ENCODE assay signal across 18 cellular contexts in genomic region chr17:50475362-50475761, GRCh38. TPM values are rescaled to one million over a fixed set of nuclear protein-coding genes. Genes with fewer than 3 reads are reported as not detected.
DNase-seq lines count a peak whose midpoint lies in the region; ATAC-seq and TF ChIP-seq lines count a peak whose summit lies in the region.
"Had no signal": no experiment of that assay in that cellular context is flagged by ENCODE, and none has a peak within 500 bp of the region (broad histone marks: within the 10 kb centered on the region; RNA-seq: fewer than 3 reads in every experiment).

No MANE protein-coding gene starts in this region.

- WGBS in right lobe of liver (ENCODE audit: insufficient coverage, low coverage, low lambda C conversion rate, missing lambda C conversion rate) = 54% methylated on average over 4 of the region's 4 CpGs

- no peaks in the 10 kb centered on the region for H3K9me2 ChIP-seq in GM23338 (ENCODE audit: insufficient read depth)
- H3K9me2 ChIP-seq in PC-9 (ENCODE audit: insufficient read depth) = no peaks in the 10 kb centered on the region

- H3K79me2 ChIP-seq in GM23338 (replicated peaks; ENCODE audit: insufficient read depth) (no peaks in the 10 kb centered on the region), PC-9 (ENCODE audit: low read depth) (peaks cover 8% of the 10 kb centered on the region)

- no peak overlapping the region for H2AFZ ChIP-seq in GM23338
- no peak overlapping the region for H2AFZ ChIP-seq in PC-9

- peak overlapping the region; percentile 45; the same call in 1 of the 2 replicates for H3K4me3 ChIP-seq in GM23338
- peak overlapping the region; percentile 65 for H3K4me3 ChIP-seq in endocrine pancreas (ENCODE audit: control insufficient read depth, insufficient read depth, low read length)
- peak overlapping the region in 2 of 3 donors; percentile 46 to 47 for H3K4me3 ChIP-seq in right lobe of liver
- H3K4me3 ChIP-seq in PC-9 = no peak overlapping the region
- H3K4me3 ChIP-seq: BLaER1 treated with 17β-estradiol and CSF1 and Interleukin-3, amounts not matched to agents 10 nM and 100 nM had no signal

- H3F3A ChIP-seq in GM23338 (replicated peaks; ENCODE audit: low read depth) (0 out of 2 replicates have a peak, but pooled peaks cover 16% of the 10 kb centered on the region), PC-9 (ENCODE audit: insufficient read depth, low read depth) (peaks cover 44% of the 10 kb centered on the region)

- H3K36me3 Mint-ChIP-seq in GM23338 (ENCODE audit: low read depth) = peaks cover 7% of the 10 kb centered on the region

- intact Hi-C loops in right lobe of liver (cut with DNase I) (loop anchor here in 1 of 2 donors (5.0 kb wide), 1 partner anchor 48 kb away; the partner anchor contains the start of gene ACSF2), posterior vena cava (cut with DNase I) (no loop called here), PC-9 (cut with micrococcal nuclease; ENCODE audit: unreplicated experiment) (loop anchor here (10.0 kb wide), 2 partner anchors 201 to 381 kb away; partner anchors contain the start of genes PDK2 and TMEM92)

- DNase-seq in GM23338 (ENCODE audit: low spot score) = no peak
- no peak for DNase-seq in right lobe of liver
- DNase-seq in posterior vena cava (ENCODE audit: low spot score) = peak; percentile 43
- DNase-seq in germinal center (ENCODE audit: low spot score) = no peak
- no peak for DNase-seq in 8988T
- no peak for DNase-seq in PC-9
- DNase-seq: ACHN; CD4-positive, CD25-positive, alpha-beta regulatory T cell; DMS53; GF-D8; HCEC 1CT; HFFc6 had no signal

- CTCF ChIA-PET in PC-9 (lab: Charles Lee) = no interaction called here

- H3K4me3 Mint-ChIP-seq in GM23338 = no peak overlapping the region; the same call in 2 of the 3 replicates
- H3K4me3 Mint-ChIP-seq: CD4-positive, CD25-positive, alpha-beta regulatory T cell; HFFc6 had no signal

- no peaks in the 10 kb centered on the region for H3K36me3 ChIP-seq in GM23338 (ENCODE audit: insufficient read depth)
- no peaks in the 10 kb centered on the region for H3K36me3 ChIP-seq in endocrine pancreas (ENCODE audit: control insufficient read depth, insufficient read depth, low read length)
- peaks cover 0 to 8% (median 0%) of the 10 kb centered on the region in 4 donors for H3K36me3 ChIP-seq in right lobe of liver
- H3K36me3 ChIP-seq in PC-9 (ENCODE audit: low read depth) = peaks cover 8% of the 10 kb centered on the region; the same call in 1 of the 2 replicates

- H3K9me3 ChIP-seq in endocrine pancreas (ENCODE audit: control insufficient read depth, low read length) (no peaks in the 10 kb centered on the region), right lobe of liver (no peaks in the 10 kb centered on the region), PC-9 (ENCODE audit: insufficient read depth, low read depth) (no peaks in the 10 kb centered on the region)
- H3K9me3 ChIP-seq: BLaER1 treated with 17β-estradiol and CSF1 and Interleukin-3, amounts not matched to agents 10 nM and 100 nM had no signal

- H3K4me2 ChIP-seq in GM23338 = peak overlapping the region; percentile 74; the same call in 1 of the 2 replicates
- no peak overlapping the region for H3K4me2 ChIP-seq in PC-9
- H3K4me2 ChIP-seq: BLaER1 treated with 17β-estradiol and CSF1 and Interleukin-3, amounts not matched to agents 10 nM and 100 nM had no signal

- no peak overlapping the region for H3K9ac ChIP-seq in endocrine pancreas (ENCODE audit: control insufficient read depth, insufficient read depth, low read length)
- H3K9ac ChIP-seq: BLaER1 treated with 17β-estradiol and CSF1 and Interleukin-3, amounts not matched to agents 10 nM and 100 nM had no signal

- H3K27ac ChIP-seq in GM23338 (ENCODE audit: low read depth) = no peak overlapping the region
- H3K27ac ChIP-seq in right lobe of liver = peak overlapping the region in 2 of 3 donors; percentile 13 to 79
- H3K27ac ChIP-seq in PC-9 = no peak overlapping the region
- H3K27ac ChIP-seq: BLaER1 treated with 17β-estradiol and CSF1 and Interleukin-3, amounts not matched to agents 10 nM and 100 nM; HL-60 had no signal

- H3K4me1 ChIP-seq in GM23338 (ENCODE audit: insufficient read depth) (peaks cover 10% of the 10 kb centered on the region; the same call in 1 of the 2 replicates), endocrine pancreas (ENCODE audit: control insufficient read depth, insufficient read depth, low read length) (no peaks in the 10 kb centered on the region), right lobe of liver (peaks cover 0 to 62% (median 17%) of the 10 kb centered on the region in 4 donors), PC-9 (replicated peaks; ENCODE audit: insufficient read depth) (peaks cover 14% of the 10 kb centered on the region)

- ATAC-seq in GM23338 (no peak), right lobe of liver (no peak), HG03460 (IDR thresholded peaks at IDR 0.05; ENCODE audit: unreplicated experiment) (no peak)

- no peak overlapping the region for H3K27ac Mint-ChIP-seq in GM23338
- H3K27ac Mint-ChIP-seq: HFFc6 had no signal

- no peaks in the 10 kb centered on the region; the same call in 2 of the 3 replicates for H3K9me3 Mint-ChIP-seq in GM23338
- H3K9me3 Mint-ChIP-seq: HFFc6 had no signal

- TF ChIP-seq CTCF in GM23338 (conservative IDR thresholded peaks at IDR 0.05; ENCODE audit: low read depth in 2 of 2) (no peak), right lobe of liver (IDR thresholded peaks at IDR 0.05) (no peak), PC-9 (conservative IDR thresholded peaks at IDR 0.05) (no peak)

- H3K27me3 ChIP-seq in GM23338 (ENCODE audit: insufficient read depth) (peaks cover 11% of the 10 kb centered on the region; the same call in 1 of the 2 replicates), endocrine pancreas (ENCODE audit: control insufficient read depth, insufficient read depth, low read length) (no peaks in the 10 kb centered on the region), right lobe of liver (no peaks in the 10 kb centered on the region), PC-9 (ENCODE audit: insufficient read depth, low read depth) (no peaks in the 10 kb centered on the region)
- H3K27me3 ChIP-seq: BLaER1 treated with 17β-estradiol and CSF1 and Interleukin-3, amounts not matched to agents 10 nM and 100 nM had no signal

- peaks cover 23% of the 10 kb centered on the region for H3K4me1 Mint-ChIP-seq in GM23338

- peaks cover 14% of the 10 kb centered on the region for H3K27me3 Mint-ChIP-seq in GM23338 (ENCODE audit: insufficient read depth, low read depth, poor library complexity)

- H4K20me1 ChIP-seq in GM23338 (replicated peaks; ENCODE audit: insufficient read depth) = peaks cover under 1% of the 10 kb centered on the region; the same call in 1 of the 2 replicates
- no peaks in the 10 kb centered on the region for H4K20me1 ChIP-seq in PC-9 (ENCODE audit: insufficient read depth)

- POLR2A ChIA-PET in PC-9 (lab: Charles Lee; ENCODE audit: unreplicated experiment) = no interaction called here

- no TSS peak for BruUV-seq in PC-9 (replicated peaks; lab: Mats Ljungman, UMichigan)

- TF ChIP-seq POLR2A in right lobe of liver (IDR thresholded peaks at IDR 0.05) = no peak

TF ChIP-seq in GM23338, 12 proteins besides CTCF, POLR2A, EP300 and RAD21 (continues in another document):
- no peak for TF ChIP-seq NANOG (IDR thresholded peaks at IDR 0.05; ENCODE audit: borderline replicate concordance)
- TF ChIP-seq ETS1 (IDR thresholded peaks at IDR 0.05) = no peak
- no peak for TF ChIP-seq JUNB (IDR thresholded peaks at IDR 0.05; ENCODE audit: unreplicated experiment)
- TF ChIP-seq EZH2 (IDR thresholded peaks at IDR 0.05; ENCODE audit: low read depth, unreplicated experiment) = no peak
- no peak for TF ChIP-seq ZNF331 (CRISPR knock-in tag; IDR thresholded peaks at IDR 0.05; ENCODE audit: low read depth)

RNA-seq across cellular contexts. Expression of gene RSAD1, which starts 3.3 kb away (rescaled TPM):
- total RNA-seq in GM23338 (2014; rRNA removed; shearing (Covaris generic)) = 27.5 and 28.7 TPM in 2 replicates
- polyA plus RNA-seq in GM23338 (2016; fragmentation: Nextera tagmentation; extraction: Ambion mirVana) = 16.5 and 18.4 TPM in 2 replicates
- 10 to 100 TPM; 17.9 to 26.6 (median 23.4) TPM for total RNA-seq in right lobe of liver
- 10 to 100 TPM; 24.9 to 25.4 TPM for total RNA-seq in posterior vena cava
- total RNA-seq in PC-9 (2021) = 14.8 and 15.1 TPM in 2 replicates

RNA-seq across cellular contexts. Expression of gene CHAD, which starts 6.7 kb away (rescaled TPM):
- not detected in 2 replicates for total RNA-seq in GM23338 (2014; rRNA removed; shearing (Covaris generic))
- 0.18 TPM in 1 of 2 replicates, not detected in the other for polyA plus RNA-seq in GM23338 (2016; fragmentation: Nextera tagmentation; extraction: Ambion mirVana)
- total RNA-seq in right lobe of liver (10 to 100 TPM in 2 of 6 experiments, 1 to 10 TPM in 4; 1.0 to 11.3 (median 3.8) TPM), posterior vena cava (under 1 TPM in 1 of 2 donors, not detected in 1; 0.46 TPM), PC-9 (2021) (not detected in 2 replicates)
- total RNA-seq: A172; CD4-positive, CD25-positive, alpha-beta regulatory T cell; H4; HFFc6 had no signal
- polyA plus RNA-seq: CD4-positive, CD25-positive, alpha-beta regulatory T cell had no signal

RNA-seq across cellular contexts. Expression of gene MYCBPAP, which starts 32.9 kb away (rescaled TPM):
- total RNA-seq in GM23338 (2014; rRNA removed; shearing (Covaris generic)) = 0.63 and 4.6 TPM in 2 replicates
- 1.7 and 1.8 TPM in 2 replicates for polyA plus RNA-seq in GM23338 (2016; fragmentation: Nextera tagmentation; extraction: Ambion mirVana)
- total RNA-seq in right lobe of liver (under 1 TPM in 1 of 6 experiments, not detected in 5; 0.51 TPM), posterior vena cava (under 1 TPM; 0.29 to 0.69 TPM), PC-9 (2021) (4.9 and 11.6 TPM in 2 replicates)
- total RNA-seq: A172, H4 had no signal

RNA-seq across cellular contexts. Expression of gene ACSF2, which starts 49.3 kb away (rescaled TPM):
- total RNA-seq in GM23338 (2014; rRNA removed; shearing (Covaris generic)) = 12.4 and 12.8 TPM in 2 replicates
- 6.9 and 7.5 TPM in 2 replicates for polyA plus RNA-seq in GM23338 (2016; fragmentation: Nextera tagmentation; extraction: Ambion mirVana)
- total RNA-seq in right lobe of liver = 10 to 100 TPM; 25.1 to 60.9 (median 36.9) TPM
- total RNA-seq in posterior vena cava = 10 to 100 TPM; 13.9 to 14.9 TPM
- total RNA-seq in PC-9 (2021) = 149 and 154 TPM in 2 replicates

RNA-seq across cellular contexts. Expression of gene EPN3, which starts 57.2 kb away (rescaled TPM):
- 7.7 and 13.7 TPM in 2 replicates for total RNA-seq in GM23338 (2014; rRNA removed; shearing (Covaris generic))
- 2.2 and 2.3 TPM in 2 replicates for polyA plus RNA-seq in GM23338 (2016; fragmentation: Nextera tagmentation; extraction: Ambion mirVana)
- total RNA-seq in right lobe of liver (under 1 TPM in 2 of 6 experiments, not detected in 4; 0.06 to 0.27 TPM), posterior vena cava (not detected), PC-9 (2021) (15.6 and 22.8 TPM in 2 replicates)
- total RNA-seq: A172; CD4-positive, CD25-positive, alpha-beta regulatory T cell; H4 had no signal
- polyA plus RNA-seq: CD4-positive, CD25-positive, alpha-beta regulatory T cell had no signal

Comparison
In these comparisons a context has a peak if more than half of its experiments do, and no peak if none do; other contexts are left out.
1. H3K27ac ChIP-seq: peak in right lobe of liver (2 of 3); none in GM23338 (single experiment) and PC-9 (single experiment).